In genomic region chr3:8970971-8971589, GRCh38 we compare ENCODE assay signal across 8 cellular contexts. TPM values are rescaled to one million over a fixed set of nuclear protein-coding genes. Genes with fewer than 3 reads are reported as not detected.
DNase-seq lines count a peak whose midpoint lies in the region; ATAC-seq and TF ChIP-seq lines count a peak whose summit lies in the region.

No MANE protein-coding gene starts in this region.

- no peak overlapping the region for H3K9ac ChIP-seq in neural cell (ENCODE audit: low read length)

- no peaks in the 10 kb centered on the region for H3K9me2 ChIP-seq in neural cell (ENCODE audit: insufficient read depth, low read length)

- TF ChIP-seq RAD21 in neural cell (conservative IDR thresholded peaks at IDR 0.05): peak; percentile 99

- H3K27ac ChIP-seq in neural cell (ENCODE audit: low read length): no peak overlapping the region

- peak; percentile 98 for TF ChIP-seq CTCF in epithelial cell of proximal tubule (conservative IDR thresholded peaks at IDR 0.05; ENCODE audit: low read depth, low read length)
- peak; percentile 97 for TF ChIP-seq CTCF in neural cell (IDR thresholded peaks at IDR 0.05; ENCODE audit: poor library complexity, severe bottlenecking)

- no peaks in the 10 kb centered on the region for H3K9me3 ChIP-seq in neural cell (ENCODE audit: low read length)

- no peak overlapping the region for H3K4me2 ChIP-seq in neural cell (ENCODE audit: low read length)

- no peaks in the 10 kb centered on the region for H3K36me3 ChIP-seq in neural cell (ENCODE audit: insufficient read depth, low read length)

- no peaks in the 10 kb centered on the region for H3F3A ChIP-seq in neural cell (ENCODE audit: insufficient read depth, low read length, poor library complexity, severe bottlenecking)

- peak; percentile 52 for ATAC-seq in HG02798 (IDR thresholded peaks at IDR 0.05; ENCODE audit: poor library complexity, unreplicated experiment)
- ATAC-seq in stimulated activated naive CD8-positive, alpha-beta T cell treated with anti-CD3 and anti-CD28 coated beads, Interleukin-15, amount 100 ng/mL, for 72 hours: peak; percentile 63

- H3K4me1 Mint-ChIP-seq in stimulated activated naive CD8-positive, alpha-beta T cell treated with anti-CD3 and anti-CD28 coated beads, Interleukin-15, amount 100 ng/mL, for 72 hours: peaks cover 7% of the 10 kb centered on the region

- no peaks in the 10 kb centered on the region for H4K20me1 ChIP-seq in neural cell (ENCODE audit: insufficient read depth)

- H3K79me2 ChIP-seq in neural cell (replicated peaks; ENCODE audit: insufficient read depth, low read length): no peaks in the 10 kb centered on the region

- peaks cover 14% of the 10 kb centered on the region for H3K27me3 Mint-ChIP-seq in stimulated activated naive CD8-positive, alpha-beta T cell treated with anti-CD3 and anti-CD28 coated beads, Interleukin-15, amount 100 ng/mL, for 72 hours

- TF ChIP-seq EP300 in neural cell (conservative IDR thresholded peaks at IDR 0.05; ENCODE audit: poor library complexity, severe bottlenecking): no peak

- DNase-seq in ELF-1 (ENCODE audit: low read depth, low spot score) (peak; percentile 47), NOMO-1 treated with DMSO at 0.1 percent for 48 hours (lab: John Stamatoyannopoulos, UW; ENCODE audit: unreplicated experiment) (peak; percentile 38), epithelial cell of proximal tubule (ENCODE audit: low read depth) (no peak), MV-4-11 (lab: John Stamatoyannopoulos, UW) (no peak)
- peak; percentile 86 for DNase-seq in activated CD8-positive, alpha-beta memory T cell treated with anti-CD3 and anti-CD28 coated beads, Interleukin-2, amount 50 U/mL, for 48 hours
- DNase-seq in stimulated activated naive CD8-positive, alpha-beta T cell treated with anti-CD3 and anti-CD28 coated beads, Interleukin-15, amount 100 ng/mL, for 72 hours: peak; percentile 72 to 73

- no peak overlapping the region for H3K27ac Mint-ChIP-seq in stimulated activated naive CD8-positive, alpha-beta T cell treated with anti-CD3 and anti-CD28 coated beads, Interleukin-15, amount 100 ng/mL, for 72 hours

- H3K4me3 ChIP-seq in epithelial cell of proximal tubule (ENCODE audit: low read depth, low read length): no peak overlapping the region
- no peak overlapping the region for H3K4me3 ChIP-seq in neural cell (ENCODE audit: low read length)

- no peaks in the 10 kb centered on the region for H3K27me3 ChIP-seq in neural cell (ENCODE audit: insufficient read depth, low read depth, low read length)

- H3K9me3 Mint-ChIP-seq in stimulated activated naive CD8-positive, alpha-beta T cell treated with anti-CD3 and anti-CD28 coated beads, Interleukin-15, amount 100 ng/mL, for 72 hours: no peaks in the 10 kb centered on the region

- H3K4me3 Mint-ChIP-seq in stimulated activated naive CD8-positive, alpha-beta T cell treated with anti-CD3 and anti-CD28 coated beads, Interleukin-15, amount 100 ng/mL, for 72 hours: no peak overlapping the region

- H2AFZ ChIP-seq in neural cell (ENCODE audit: low read depth, low read length): no peak overlapping the region

TF ChIP-seq in neural cell, 6 proteins besides CTCF, POLR2A, EP300 and RAD21:
- TF ChIP-seq SMC3 (conservative IDR thresholded peaks at IDR 0.05; ENCODE audit: poor library complexity) (peak; percentile 97), MXI1 (conservative IDR thresholded peaks at IDR 0.05; ENCODE audit: poor library complexity, severe bottlenecking) (peak; percentile 17), TAF1 (IDR thresholded peaks at IDR 0.05; ENCODE audit: low read depth) (no peak)

RNA-seq across cellular contexts. Expression of gene RAD18, which starts 7.8 kb away (rescaled TPM):
- total RNA-seq in epithelial cell of proximal tubule: 10.0 and 16.7 TPM in 2 replicates
- 4.7 and 5.4 TPM in 2 replicates for polyA plus RNA-seq in neural cell
- polyA minus RNA-seq in neural cell: 18.5 and 37.9 TPM in 2 replicates

Comparison
In these comparisons a context has a peak if more than half of its experiments do, and no peak if none do; other contexts are left out.
1. DNase-seq: peak in ELF-1 (single experiment), NOMO-1 treated with DMSO at 0.1 percent for 48 hours (single experiment), activated CD8-positive, alpha-beta memory T cell treated with anti-CD3 and anti-CD28 coated beads, Interleukin-2, amount 50 U/mL, for 48 hours (single experiment) and stimulated activated naive CD8-positive, alpha-beta T cell treated with anti-CD3 and anti-CD28 coated beads, Interleukin-15, amount 100 ng/mL, for 72 hours (2 of 2); none in epithelial cell of proximal tubule (single experiment) and MV-4-11 (single experiment).